In the genomic region with DNA sequence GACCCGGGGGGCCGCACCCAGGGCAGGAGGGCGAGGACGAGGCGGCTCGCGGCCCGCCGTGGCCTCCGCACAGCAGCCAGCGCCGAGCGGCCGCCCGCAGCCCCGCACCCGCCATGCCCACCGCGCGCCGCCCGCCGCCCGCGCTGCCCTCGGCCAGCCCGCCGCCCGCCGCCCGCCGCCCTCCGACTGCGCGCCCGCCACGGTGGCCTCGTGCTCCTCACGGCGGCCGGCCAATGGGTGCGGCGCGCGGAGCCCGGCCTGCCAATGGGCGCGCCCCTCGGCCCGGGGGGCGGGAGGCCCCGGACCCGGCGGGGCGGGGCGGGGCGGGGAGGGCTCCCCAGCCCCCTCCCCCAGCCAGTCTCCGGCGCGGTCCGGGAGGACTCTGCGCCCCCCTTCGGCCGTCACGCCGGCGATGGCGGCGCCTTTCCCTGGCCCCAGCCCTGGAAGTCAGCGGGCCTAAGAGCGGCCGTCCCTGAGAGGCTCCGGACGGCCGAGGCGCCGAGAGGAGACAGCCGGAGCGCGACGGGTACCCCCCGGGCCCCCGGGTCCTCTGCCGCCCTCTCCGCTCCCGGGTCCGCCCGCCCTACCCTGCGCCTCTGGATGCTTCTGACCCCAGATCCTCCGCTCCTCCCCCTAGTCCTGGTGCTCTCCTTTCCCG, we compare ENCODE assay signal across 8 cellular contexts. TPM values are rescaled to one million over a fixed set of nuclear protein-coding genes. Genes with fewer than 3 reads are reported as not detected.
DNase-seq lines count a peak whose midpoint lies in the region; ATAC-seq and TF ChIP-seq lines count a peak whose summit lies in the region.

Gene NT5DC2 (minus strand): TSS at position 235 of the 658 bp plus-strand sequence. CDS start 120 bp downstream, at position 115.

- TF ChIP-seq POLR2A in NB4 (IDR thresholded peaks at IDR 0.05; ENCODE audit: extremely low read depth, insufficient read length) (no peak), spleen (IDR thresholded peaks at IDR 0.05) (no peak)

- H3K27me3 ChIP-seq in WERI-Rb-1 (ENCODE audit: insufficient read depth, low read depth, severe bottlenecking) (no peaks in the 10 kb centered on the region), spleen (replicated peaks in 1 of 7) (peaks cover 0 to 27% (median 5%) of the 10 kb centered on the region in 7 donors)

- H3K27ac Mint-ChIP-seq in immature natural killer cell = peak within 1 kb of the TSS in 3 of 6 donors; percentile 46 to 61 (median 55)

- peaks cover 26% of the 10 kb centered on the region for H3K36me3 ChIP-seq in WERI-Rb-1
- H3K36me3 ChIP-seq in spleen = peaks cover 0 to 3% (median 0%) of the 10 kb centered on the region in 6 donors

- ATAC-seq in GM21423 (IDR thresholded peaks at IDR 0.05; ENCODE audit: unreplicated experiment) = peak; percentile 28
- ATAC-seq in HG03378 (IDR thresholded peaks at IDR 0.05; ENCODE audit: unreplicated experiment) = no peak

- H3K4me1 Mint-ChIP-seq in immature natural killer cell = peaks cover 35 to 37% of the 10 kb centered on the region in 2 donors

- intact Hi-C loops in spleen (cut with DNase I; ENCODE audit: low total_unique reads) = no loop called here

- peaks cover 6 to 15% (median 12%) of the 10 kb centered on the region in 3 donors for H3K27me3 Mint-ChIP-seq in immature natural killer cell (ENCODE audit: low read depth in 3 of 3)

- H3K27ac ChIP-seq in WERI-Rb-1 (peak within 1 kb of the TSS; percentile 90), caudate nucleus (ENCODE audit: low read depth, low read length) (peak within 1 kb of the TSS; percentile 83), spleen (peak within 1 kb of the TSS in 6 of 8 donors; percentile 33 to 83 (median 64))

- TF ChIP-seq CTCF in NB4 (IDR thresholded peaks at IDR 0.05; ENCODE audit: low read depth, low read length) (no peak), WERI-Rb-1 (IDR thresholded peaks at IDR 0.05; ENCODE audit: low read depth, low read length) (0 out of 2 replicates have a peak, but pooled peaks have one; percentile 27), spleen (IDR thresholded peaks at IDR 0.05 in 8 of 11, conservative IDR thresholded peaks at IDR 0.05 in 3 of 11) (no peak)

- peak; percentile 52 for DNase-seq in Caki2 (ENCODE audit: low read depth)
- DNase-seq in NB4 (ENCODE audit: low read depth) = peak; percentile 87
- peak; percentile 74 for DNase-seq in WERI-Rb-1
- DNase-seq in caudate nucleus (lab: John Stamatoyannopoulos, UW) = peak in 27 of 61 donors; percentile 17 to 73 (median 40)
- peak; percentile 62 to 64 (median 63) for DNase-seq in immature natural killer cell
- DNase-seq in spleen = peak; percentile 86

- H3K4me3 ChIP-seq in NB4 (ENCODE audit: low read depth, low read length) (peak within 1 kb of the TSS; percentile 82), WERI-Rb-1 (ENCODE audit: low read depth, low read length) (peak within 1 kb of the TSS; percentile 87), spleen (peak within 1 kb of the TSS; percentile 35 to 90 (median 54))

- peak within 1 kb of the TSS; percentile 62 to 98 (median 71) for H3K4me3 Mint-ChIP-seq in immature natural killer cell

- H3K4me1 ChIP-seq in spleen = peaks cover 27 to 88% (median 57%) of the 10 kb centered on the region in 6 donors

- H3K9me3 ChIP-seq in WERI-Rb-1 (ENCODE audit: severe bottlenecking) (no peaks in the 10 kb centered on the region), spleen (no peaks in the 10 kb centered on the region)

- no peaks in the 10 kb centered on the region for H3K36me3 Mint-ChIP-seq in immature natural killer cell

- 3 to 17% (median 5%) methylated on average over 8 to 91 of the region's 91 CpGs; no CpG with 5 or more reads in 1 of the 5 donors for WGBS in spleen, 5 donors

- in situ Hi-C loops in Caki2 (cut with HindIII; ENCODE audit: low pct_unique_long_range_greater_than_20kb, low sequenced_read_pairs) = no loop called here

- no peaks in the 10 kb centered on the region for H3K9me3 Mint-ChIP-seq in immature natural killer cell

RNA-seq across cellular contexts. Expression of gene NT5DC2, which starts in this region (rescaled TPM):
- total RNA-seq in Caki2 (2014; rRNA removed; shearing (Covaris generic); ENCODE audit: low replicate concordance) = 13.2 and 14.4 TPM in 2 replicates
- polyA plus RNA-seq in immature natural killer cell (under 1 TPM in 2 of 3 donors, not detected in 1; 0.26 to 0.53 TPM), spleen (10 to 100 TPM in 1 of 3 donors, 1 to 10 TPM in 2; 7.8 to 11.8 (median 7.9) TPM)
- 10 to 100 TPM in 6 of 7 donors, 1 to 10 TPM in 1; 9.3 to 26.0 (median 12.0) TPM for total RNA-seq in spleen

Comparison
In these comparisons a context has a peak if more than half of its experiments do, and no peak if none do; other contexts are left out.
1. RNA of gene NT5DC2 (polyA plus RNA-seq): 7.8 to 11.8 TPM in spleen; 0.26 to 0.53 TPM in immature natural killer cell; every median in the first group is over 4 times any median in the second.
2. Peak in DNase-seq in immature natural killer cell; RNA of the gene not detected or under 1 TPM.
3. Peak in every context shown above with its lines, with median percentiles within 50 percentile points of each other: H3K4me3 ChIP-seq and H3K27ac ChIP-seq.